Comparison of ENCODE assay signal across 9 cellular contexts in the genomic region with DNA sequence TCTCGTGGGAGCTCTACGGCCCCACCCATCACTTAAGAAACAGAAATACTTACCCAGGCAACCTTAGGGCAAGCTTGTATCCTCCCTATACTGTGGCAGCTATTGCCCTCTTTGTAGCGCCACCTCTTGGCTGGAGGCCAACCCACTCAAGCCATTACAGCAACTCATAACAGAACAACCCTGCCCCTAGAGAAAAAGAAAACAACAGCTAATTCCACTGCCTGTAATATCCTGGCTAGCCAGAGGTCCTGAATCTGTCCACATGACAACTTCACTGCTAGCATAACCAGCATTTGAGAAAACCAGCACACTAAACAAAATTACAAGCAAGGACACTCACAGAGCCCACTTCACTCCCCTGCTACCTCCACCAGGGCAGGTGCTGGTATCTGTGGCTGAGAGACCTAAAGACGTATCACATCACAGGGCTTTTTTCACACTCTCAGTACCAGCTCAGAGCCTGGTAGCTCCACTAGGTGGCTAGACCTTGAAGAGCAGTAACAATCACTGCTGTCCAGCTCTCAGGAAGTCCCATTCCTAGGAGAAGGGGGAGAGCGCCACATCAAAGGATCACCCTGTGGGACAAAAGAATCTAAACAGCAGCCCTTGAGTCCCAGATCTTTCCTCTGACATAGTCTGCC. TPM values are rescaled to one million over a fixed set of nuclear protein-coding genes. Genes with fewer than 3 reads are reported as not detected.
DNase-seq lines count a peak whose midpoint lies in the region; ATAC-seq and TF ChIP-seq lines count a peak whose summit lies in the region.
"Had no signal": no experiment of that assay in that cellular context is flagged by ENCODE, and none has a peak within 500 bp of the region (broad histone marks: within the 10 kb centered on the region; RNA-seq: fewer than 3 reads in every experiment).

No MANE protein-coding gene starts in this region.

- peaks cover 60% of the 10 kb centered on the region for H3K36me3 Mint-ChIP-seq in activated CD8-positive, alpha-beta memory T cell treated with anti-CD3 and anti-CD28 coated beads, Interleukin-2, amount 10 ng/mL, durations not matched to agents 7 days and 5 days

- H3K4me3 Mint-ChIP-seq in activated CD8-positive, alpha-beta memory T cell treated with anti-CD3 and anti-CD28 coated beads, Interleukin-2, amount 10 ng/mL, durations not matched to agents 7 days and 5 days: no peak overlapping the region

- TF ChIP-seq CTCF in testis (IDR thresholded peaks at IDR 0.05) (no peak), spleen (IDR thresholded peaks at IDR 0.05 in 8 of 11, conservative IDR thresholded peaks at IDR 0.05 in 3 of 11) (peak in 3 of 11 experiments; percentile 6 to 19 (median 12))

- H3K4me3 ChIP-seq in esophagus (ENCODE audit: low read depth in 1 of 2, low read length in 2 of 2): no peak overlapping the region
- H3K4me3 ChIP-seq in testis: no peak overlapping the region
- H3K4me3 ChIP-seq in spleen: no peak overlapping the region

- peak; percentile 53 for DNase-seq in activated CD8-positive, alpha-beta memory T cell treated with anti-CD3 and anti-CD28 coated beads, Interleukin-2, amount 10 ng/mL, durations not matched to agents 7 days and 5 days
- DNase-seq in activated CD8-positive, alpha-beta memory T cell treated with anti-CD3 and anti-CD28 coated beads, Interleukin-2, amount 50 U/mL, for 48 hours: no peak
- DNase-seq in NCI-H1436 treated with DMSO at 0.1 percent for 48 hours (lab: John Stamatoyannopoulos, UW): peak; percentile 23
- DNase-seq in testis: peak; percentile 18
- no peak for DNase-seq in spleen
- DNase-seq in AG08395 (ENCODE audit: low spot score): no peak
- DNase-seq in 8988T: no peak
- DNase-seq: activated gamma-delta T cell had no signal

- H3K4me1 Mint-ChIP-seq in activated CD8-positive, alpha-beta memory T cell treated with anti-CD3 and anti-CD28 coated beads, Interleukin-2, amount 10 ng/mL, durations not matched to agents 7 days and 5 days: peaks cover 5% of the 10 kb centered on the region

- H3K9me3 Mint-ChIP-seq in activated CD8-positive, alpha-beta memory T cell treated with anti-CD3 and anti-CD28 coated beads, Interleukin-2, amount 10 ng/mL, durations not matched to agents 7 days and 5 days (ENCODE audit: low read depth): peaks cover 2% of the 10 kb centered on the region

- intact Hi-C loops in testis (cut with DNase I; ENCODE audit: low total_unique reads): no loop called here
- intact Hi-C loops in spleen (cut with DNase I; ENCODE audit: low total_unique reads): no loop called here

- no peak for TF ChIP-seq POLR2A in testis (IDR thresholded peaks at IDR 0.05)
- no peak for TF ChIP-seq POLR2A in spleen (IDR thresholded peaks at IDR 0.05)

- 55 to 64% methylated on average over 5 of the region's 5 CpGs for WGBS in esophagus, 2 donors
- WGBS in testis, 2 donors: 86 to 91% methylated on average over 5 of the region's 5 CpGs
- WGBS in spleen, 5 donors: 72 to 85% (median 79%) methylated on average over 5 of the region's 5 CpGs

- peaks cover 33% of the 10 kb centered on the region for H3K27me3 Mint-ChIP-seq in activated CD8-positive, alpha-beta memory T cell treated with anti-CD3 and anti-CD28 coated beads, Interleukin-2, amount 10 ng/mL, durations not matched to agents 7 days and 5 days

- H3K36me3 ChIP-seq in esophagus (ENCODE audit: control insufficient read depth in 2 of 2, insufficient read depth in 2 of 2, low read length in 1 of 2): peaks cover 2 to 3% of the 10 kb centered on the region in 2 donors
- H3K36me3 ChIP-seq in testis (ENCODE audit: low read depth, missing control alignments): no peaks in the 10 kb centered on the region
- H3K36me3 ChIP-seq in spleen: peaks cover 3 to 46% (median 37%) of the 10 kb centered on the region in 6 donors

- H3K27me3 ChIP-seq in esophagus (ENCODE audit: control insufficient read depth in 1 of 2, insufficient read depth in 2 of 2, low read length in 2 of 2) (no peaks in the 10 kb centered on the region), testis (no peaks in the 10 kb centered on the region), spleen (replicated peaks in 1 of 7) (no peaks in the 10 kb centered on the region)

- CTCF ChIA-PET in activated CD8-positive, alpha-beta memory T cell treated with anti-CD3 and anti-CD28 coated beads, Interleukin-2, amount 10 ng/mL, durations not matched to agents 7 days and 5 days (lab: Charles Lee): interaction anchor here (0.9 to 1.9 kb wide), 6 partner anchors 8 to 128 kb away, joined by 3 to 10 read pairs (median 3); partner anchors contain the start of gene MX1

- peak; percentile 66 for ATAC-seq in activated CD8-positive, alpha-beta memory T cell treated with anti-CD3 and anti-CD28 coated beads, Interleukin-2, amount 10 ng/mL, durations not matched to agents 7 days and 5 days

- H3K27ac ChIP-seq in esophagus (ENCODE audit: low read depth in 2 of 2, low read length in 1 of 2): peak overlapping the region; percentile 86 to 91
- H3K27ac ChIP-seq in testis: no peak overlapping the region
- H3K27ac ChIP-seq in spleen: no peak overlapping the region

- H3K4me1 ChIP-seq in esophagus (ENCODE audit: control insufficient read depth in 2 of 2, insufficient read depth in 2 of 2, low read length in 1 of 2): no peaks in the 10 kb centered on the region
- no peaks in the 10 kb centered on the region for H3K4me1 ChIP-seq in testis
- H3K4me1 ChIP-seq in spleen: peaks cover 0 to 4% (median 0%) of the 10 kb centered on the region in 6 donors

- H3K9me3 ChIP-seq in esophagus (ENCODE audit: control insufficient read depth in 2 of 2, insufficient read depth in 1 of 2, low read depth in 1 of 2, low read length in 1 of 2) (no peaks in the 10 kb centered on the region), testis (no peaks in the 10 kb centered on the region), spleen (peaks cover 0 to 41% (median 23%) of the 10 kb centered on the region in 8 donors)

- H3K27ac Mint-ChIP-seq in activated CD8-positive, alpha-beta memory T cell treated with anti-CD3 and anti-CD28 coated beads, Interleukin-2, amount 10 ng/mL, durations not matched to agents 7 days and 5 days: no peak overlapping the region

RNA-seq across cellular contexts. Expression of gene MX1, which starts 14.5 kb away (rescaled TPM):
- total RNA-seq in activated CD8-positive, alpha-beta memory T cell treated with anti-CD3 and anti-CD28 coated beads, Interleukin-2, amount 10 ng/mL, durations not matched to agents 7 days and 5 days: 100 to 1,000 TPM; 544 to 967 TPM
- polyA plus RNA-seq in esophagus (10 to 100 TPM; 17.3 to 25.4 TPM), testis (ENCODE audit: insufficient read depth, low read depth, low replicate concordance) (18.0 TPM), spleen (10 to 100 TPM; 32.8 to 56.5 (median 36.3) TPM)
- total RNA-seq in testis (10 to 100 TPM; 22.7 to 36.1 TPM), spleen (100 to 1,000 TPM in 5 of 7 donors, 10 to 100 TPM in 2; 67.4 to 148 (median 118) TPM)

RNA-seq across cellular contexts. Expression of gene MX2, which starts 49.7 kb away (rescaled TPM):
- total RNA-seq in activated CD8-positive, alpha-beta memory T cell treated with anti-CD3 and anti-CD28 coated beads, Interleukin-2, amount 10 ng/mL, durations not matched to agents 7 days and 5 days: 100 to 1,000 TPM in 1 of 2 experiments, 10 to 100 TPM in 1; 65.1 to 158 TPM
- polyA plus RNA-seq in esophagus (1 to 10 TPM; 4.2 to 5.7 TPM), testis (ENCODE audit: insufficient read depth, low read depth, low replicate concordance) (8.4 TPM), spleen (10 to 100 TPM; 20.0 to 34.6 (median 26.8) TPM)
- total RNA-seq in testis (10 to 100 TPM; 10.1 to 12.8 TPM), spleen (100 to 1,000 TPM in 2 of 7 donors, 10 to 100 TPM in 5; 56.5 to 109 (median 75.3) TPM)

Comparison
In these comparisons a context has a peak if more than half of its experiments do, and no peak if none do; other contexts are left out.
1. DNase-seq: peak in activated CD8-positive, alpha-beta memory T cell treated with anti-CD3 and anti-CD28 coated beads, Interleukin-2, amount 10 ng/mL, durations not matched to agents 7 days and 5 days (single experiment), NCI-H1436 treated with DMSO at 0.1 percent for 48 hours (single experiment) and testis (single experiment); none in activated CD8-positive, alpha-beta memory T cell treated with anti-CD3 and anti-CD28 coated beads, Interleukin-2, amount 50 U/mL, for 48 hours (single experiment), spleen (single experiment), AG08395 (single experiment) and 8988T (single experiment).
2. H3K27ac ChIP-seq: peak in esophagus (2 of 2); none in testis (0 of 2) and spleen (0 of 8).
3. RNA of gene MX2, which starts 49.7 kb away (total RNA-seq): 65.1 to 158 TPM in activated CD8-positive, alpha-beta memory T cell treated with anti-CD3 and anti-CD28 coated beads, Interleukin-2, amount 10 ng/mL, durations not matched to agents 7 days and 5 days and 56.5 to 109 TPM in spleen; 10.1 to 12.8 TPM in testis; every median in the first group is over 4 times any median in the second.